8 cellular contexts compared by ENCODE assay signal in genomic region chr12:16165506-16165905, GRCh38.
DNase-seq lines count a peak whose midpoint lies in the region; ATAC-seq and TF ChIP-seq lines count a peak whose summit lies in the region.

No MANE protein-coding gene starts in this region.

- peaks cover 0 to 18% (median 7%) of the 10 kb centered on the region in 4 donors for H3K4me1 ChIP-seq in right lobe of liver

- TF ChIP-seq CTCF in CD14-positive monocyte (IDR thresholded peaks at IDR 0.05) = peak; percentile 37
- TF ChIP-seq CTCF in HFFc6 (IDR thresholded peaks at IDR 0.05) = peak; percentile 75
- peak; percentile 72 for TF ChIP-seq CTCF in choroid plexus epithelial cell (conservative IDR thresholded peaks at IDR 0.05; ENCODE audit: low read depth, low read length)
- TF ChIP-seq CTCF in right lobe of liver (IDR thresholded peaks at IDR 0.05) = peak; percentile 57 to 75 (median 62)
- no peak for TF ChIP-seq CTCF in mesothelial cell of epicardium (IDR thresholded peaks at IDR 0.05; ENCODE audit: unreplicated experiment)

- ATAC-seq in right lobe of liver (peak; percentile 85 to 91 (median 88)), GM19035 (IDR thresholded peaks at IDR 0.05; ENCODE audit: unreplicated experiment) (no peak)

- TF ChIP-seq POLR2A in right lobe of liver (IDR thresholded peaks at IDR 0.05) = no peak

- H3K36me3 Mint-ChIP-seq in CD14-positive monocyte (no peaks in the 10 kb centered on the region), HFFc6 (ENCODE audit: low read depth) (no peaks in the 10 kb centered on the region), mesothelial cell of epicardium (no peaks in the 10 kb centered on the region)

- no peak overlapping the region for H3K27ac Mint-ChIP-seq in CD14-positive monocyte
- no peak overlapping the region for H3K27ac Mint-ChIP-seq in HFFc6
- H3K27ac Mint-ChIP-seq in mesothelial cell of epicardium = no peak overlapping the region

- no peaks in the 10 kb centered on the region for H3K9me3 Mint-ChIP-seq in CD14-positive monocyte
- no peaks in the 10 kb centered on the region for H3K9me3 Mint-ChIP-seq in HFFc6
- peaks cover 4% of the 10 kb centered on the region for H3K9me3 Mint-ChIP-seq in mesothelial cell of epicardium

- peak overlapping the region in 1 of 3 donors; percentile 25 for H3K27ac ChIP-seq in right lobe of liver

- no peak overlapping the region for H3K4me3 Mint-ChIP-seq in CD14-positive monocyte
- no peak overlapping the region for H3K4me3 Mint-ChIP-seq in HFFc6
- no peak overlapping the region for H3K4me3 Mint-ChIP-seq in mesothelial cell of epicardium

- H3K4me1 Mint-ChIP-seq in CD14-positive monocyte (no peaks in the 10 kb centered on the region), HFFc6 (ENCODE audit: low read depth) (no peaks in the 10 kb centered on the region), mesothelial cell of epicardium (no peaks in the 10 kb centered on the region)

- intact Hi-C loops in CD14-positive monocyte (cut with micrococcal nuclease) (no loop called here), right lobe of liver (cut with DNase I) (no loop called here)

- H3K4me3 ChIP-seq in choroid plexus epithelial cell (ENCODE audit: low read depth, low read length) (no peak overlapping the region), right lobe of liver (no peak overlapping the region)

- H3K9me3 ChIP-seq in right lobe of liver = no peaks in the 10 kb centered on the region

- H3K27me3 Mint-ChIP-seq in CD14-positive monocyte (ENCODE audit: low read depth in 3 of 3) (peaks cover 0 to 3% (median 0%) of the 10 kb centered on the region in 3 donors), HFFc6 (ENCODE audit: insufficient read depth) (peaks cover 7% of the 10 kb centered on the region), mesothelial cell of epicardium (ENCODE audit: low read depth) (peaks cover 27% of the 10 kb centered on the region)

- H3K27me3 ChIP-seq in right lobe of liver = no peaks in the 10 kb centered on the region

- DNase-seq in CD14-positive monocyte (ENCODE audit: low spot score) = no peak
- DNase-seq in HFFc6 = peak; percentile 35
- peak; percentile 32 for DNase-seq in NCI-H526 treated with DMSO at 0.1 percent for 48 hours (lab: John Stamatoyannopoulos, UW)
- DNase-seq in choroid plexus epithelial cell (ENCODE audit: low read depth) = peak; percentile 73
- DNase-seq in right lobe of liver = peak in 1 of 3 donors; percentile 61
- DNase-seq in mesothelial cell of epicardium (ENCODE audit: low spot score in 2 of 2, unreplicated experiment in 2 of 2) = no peak
- DNase-seq in activated CD4-positive, alpha-beta T cell treated with anti-CD3 and anti-CD28 coated beads for 4 hours = no peak

- no peaks in the 10 kb centered on the region for H3K36me3 ChIP-seq in right lobe of liver

- WGBS in right lobe of liver (ENCODE audit: insufficient coverage, low coverage, low lambda C conversion rate, missing lambda C conversion rate) = 0% methylated on average over 2 of the region's 2 CpGs

Comparison
In these comparisons a context has a peak if more than half of its experiments do, and no peak if none do; other contexts are left out.
1. DNase-seq: peak in HFFc6 (single experiment), NCI-H526 treated with DMSO at 0.1 percent for 48 hours (single experiment) and choroid plexus epithelial cell (single experiment); none in CD14-positive monocyte (single experiment), mesothelial cell of epicardium (0 of 2) and activated CD4-positive, alpha-beta T cell treated with anti-CD3 and anti-CD28 coated beads for 4 hours (0 of 2).